ENCODE assay signal across 16 cellular contexts in genomic region chr14:66117600-66117999, GRCh38.
DNase-seq lines count a peak whose midpoint lies in the region; ATAC-seq, FAIRE-seq and TF ChIP-seq lines count a peak whose summit lies in the region.
"Had no signal": no experiment of that assay in that cellular context is flagged by ENCODE, and none has a peak within 500 bp of the region (broad histone marks: within the 10 kb centered on the region; RNA-seq: fewer than 3 reads in every experiment).

No MANE protein-coding gene starts in this region.

- H3K27me3 Mint-ChIP-seq in activated CD4-positive, alpha-beta T cell treated with anti-CD3 and anti-CD28 coated beads for 36 hours: peaks cover 2% of the 10 kb centered on the region

- POLR2A ChIA-PET in activated CD4-positive, alpha-beta T cell treated with anti-CD3 and anti-CD28 coated beads for 36 hours (lab: Charles Lee): no interaction called here

- H3K36me3 Mint-ChIP-seq in activated CD4-positive, alpha-beta T cell treated with anti-CD3 and anti-CD28 coated beads for 36 hours (ENCODE audit: low read depth): no peaks in the 10 kb centered on the region
- H3K36me3 Mint-ChIP-seq: activated naive CD8-positive, alpha-beta T cell treated with anti-CD3 and anti-CD28 coated beads, Interleukin-2, amount 10 ng/mL, durations not matched to agents 7 days and 5 days had no signal

- FAIRE-seq in HTR-8/SVneo (lab: Jason Lieb, UNC): peak; percentile 92
- FAIRE-seq: GM19239 had no signal

- TF ChIP-seq CTCF in cardiac fibroblast (IDR thresholded peaks at IDR 0.05; ENCODE audit: low read depth, low read length): no peak

- CTCF ChIA-PET in activated CD4-positive, alpha-beta T cell treated with anti-CD3 and anti-CD28 coated beads for 36 hours (lab: Charles Lee): interaction anchor here (0.6 kb wide), 1 partner anchor 128 kb away, joined by 4 read pairs; no protein-coding TSS in a partner anchor

- no peaks in the 10 kb centered on the region for H3K9me3 Mint-ChIP-seq in activated CD4-positive, alpha-beta T cell treated with anti-CD3 and anti-CD28 coated beads for 36 hours (ENCODE audit: low read depth)
- H3K9me3 Mint-ChIP-seq: activated CD8-positive, alpha-beta T cell treated with anti-CD3 and anti-CD28 coated beads for 36 hours; activated naive CD8-positive, alpha-beta T cell treated with anti-CD3 and anti-CD28 coated beads, Interleukin-2, amount 10 ng/mL, durations not matched to agents 7 days and 5 days; memory B cell had no signal

- no peaks in the 10 kb centered on the region for H3K4me1 Mint-ChIP-seq in activated CD4-positive, alpha-beta T cell treated with anti-CD3 and anti-CD28 coated beads for 36 hours
- H3K4me1 Mint-ChIP-seq: activated naive CD8-positive, alpha-beta T cell treated with anti-CD3 and anti-CD28 coated beads, Interleukin-2, amount 10 ng/mL, durations not matched to agents 7 days and 5 days; B cell; memory B cell had no signal

- DNase-seq in AG08396 (ENCODE audit: low spot score) (peak; percentile 14), HTR-8/SVneo (ENCODE audit: insufficient read length, low spot score) (peak; percentile 60), cardiac fibroblast (ENCODE audit: low read depth in 2 of 2) (peak; percentile 63 to 73), kidney glomerular epithelial cell (lab: John Stamatoyannopoulos, UW) (peak; percentile 77), GF-D8 (lab: John Stamatoyannopoulos, UW) (no peak), NOMO-1 treated with DMSO at 0.1 percent for 48 hours (lab: John Stamatoyannopoulos, UW; ENCODE audit: unreplicated experiment) (no peak)
- DNase-seq in activated CD4-positive, alpha-beta T cell treated with anti-CD3 and anti-CD28 coated beads for 36 hours: no peak
- no peak for DNase-seq in activated T-cell treated with anti-CD3 and anti-CD28 coated beads, Interleukin-2, amount 50 U/mL, for 1 hour
- DNase-seq: activated CD8-positive, alpha-beta T cell treated with anti-CD3 and anti-CD28 coated beads for 36 hours; activated naive CD8-positive, alpha-beta T cell treated with anti-CD3 and anti-CD28 coated beads, Interleukin-2, amount 10 ng/mL, durations not matched to agents 7 days and 5 days; NCI-H1105; NCI-H69; right cardiac atrium had no signal

- intact Hi-C loops in activated CD4-positive, alpha-beta T cell treated with anti-CD3 and anti-CD28 coated beads for 36 hours (cut with DNase I, micrococcal nuclease): no loop called here

- no peak for ATAC-seq in activated CD4-positive, alpha-beta T cell treated with anti-CD3 and anti-CD28 coated beads for 36 hours
- ATAC-seq: activated CD8-positive, alpha-beta T cell treated with anti-CD3 and anti-CD28 coated beads for 36 hours; right cardiac atrium had no signal

- no peak overlapping the region for H3K4me3 ChIP-seq in cardiac fibroblast (replicated peaks in 1 of 2; ENCODE audit: low read depth in 2 of 2, low read length in 2 of 2)

- no peak overlapping the region for H3K4me3 Mint-ChIP-seq in activated CD4-positive, alpha-beta T cell treated with anti-CD3 and anti-CD28 coated beads for 36 hours
- H3K4me3 Mint-ChIP-seq: activated CD8-positive, alpha-beta T cell treated with anti-CD3 and anti-CD28 coated beads for 36 hours; activated naive CD8-positive, alpha-beta T cell treated with anti-CD3 and anti-CD28 coated beads, Interleukin-2, amount 10 ng/mL, durations not matched to agents 7 days and 5 days; B cell; memory B cell had no signal

- H3K27ac Mint-ChIP-seq in activated CD4-positive, alpha-beta T cell treated with anti-CD3 and anti-CD28 coated beads for 36 hours: no peak overlapping the region
- H3K27ac Mint-ChIP-seq: activated CD8-positive, alpha-beta T cell treated with anti-CD3 and anti-CD28 coated beads for 36 hours; activated naive CD8-positive, alpha-beta T cell treated with anti-CD3 and anti-CD28 coated beads, Interleukin-2, amount 10 ng/mL, durations not matched to agents 7 days and 5 days; B cell; memory B cell had no signal

Comparison
In these comparisons a context has a peak if more than half of its experiments do, and no peak if none do; other contexts are left out.
1. DNase-seq: peak in AG08396 (single experiment), HTR-8/SVneo (single experiment), cardiac fibroblast (2 of 2) and kidney glomerular epithelial cell (single experiment); none in GF-D8 (single experiment), activated CD4-positive, alpha-beta T cell treated with anti-CD3 and anti-CD28 coated beads for 36 hours (single experiment), activated T-cell treated with anti-CD3 and anti-CD28 coated beads, Interleukin-2, amount 50 U/mL, for 1 hour (single experiment) and NOMO-1 treated with DMSO at 0.1 percent for 48 hours (single experiment).